Comparison of ENCODE assay signal across 16 cellular contexts in the genomic region with DNA sequence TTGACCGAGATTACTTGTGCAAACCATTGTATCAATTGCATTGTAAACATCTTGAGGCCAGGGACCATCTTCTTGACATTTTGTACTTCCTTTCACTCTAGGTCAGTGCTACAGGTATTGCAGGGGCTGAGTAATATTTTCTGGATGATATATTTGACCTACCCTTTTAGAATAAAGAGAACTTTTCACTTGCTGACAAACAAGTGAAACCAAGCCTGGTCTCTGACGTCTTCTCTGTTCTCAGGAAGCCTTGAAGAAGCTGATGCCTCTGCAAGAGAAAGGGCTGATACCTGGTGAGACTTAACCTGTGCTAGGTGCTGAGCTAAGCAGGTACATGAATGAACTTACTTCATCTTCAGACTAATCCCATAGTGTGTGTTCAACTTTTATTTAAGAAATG.
"Had no signal": no experiment of that assay in that cellular context is flagged by ENCODE, and none has a peak within 500 bp of the region (broad histone marks: within the 10 kb centered on the region; RNA-seq: fewer than 3 reads in every experiment).

No MANE protein-coding gene starts in this region.

- H3K4me3 Mint-ChIP-seq: activated CD8-positive, alpha-beta memory T cell treated with anti-CD3 and anti-CD28 coated beads, Interleukin-2, amount 10 ng/mL, durations not matched to agents 7 days and 5 days; nephron; stimulated activated memory B cell treated with anti-CD40 and anti-IgM and Interleukin-4, amounts not matched to agents 10 μg/mL and 1 μg/mL and 100 μg/mL, for 72 hours; type B pancreatic cell had no signal

- ATAC-seq: activated CD8-positive, alpha-beta memory T cell treated with anti-CD3 and anti-CD28 coated beads, Interleukin-2, amount 10 ng/mL, durations not matched to agents 7 days and 5 days; heart right ventricle; psoas muscle; right lobe of liver; stimulated activated memory B cell treated with anti-CD40 and anti-IgM and Interleukin-4, amounts not matched to agents 10 μg/mL and 1 μg/mL and 100 μg/mL, for 72 hours had no signal

- H3K27me3 Mint-ChIP-seq: activated CD8-positive, alpha-beta memory T cell treated with anti-CD3 and anti-CD28 coated beads, Interleukin-2, amount 10 ng/mL, durations not matched to agents 7 days and 5 days; stimulated activated memory B cell treated with anti-CD40 and anti-IgM and Interleukin-4, amounts not matched to agents 10 μg/mL and 1 μg/mL and 100 μg/mL, for 72 hours had no signal

- H3K9me3 Mint-ChIP-seq: nephron; stimulated activated memory B cell treated with anti-CD40 and anti-IgM and Interleukin-4, amounts not matched to agents 10 μg/mL and 1 μg/mL and 100 μg/mL, for 72 hours; type B pancreatic cell had no signal

- DNase-seq: activated CD4-positive, alpha-beta T cell treated with anti-CD3 and anti-CD28 coated beads for 48 hours; activated CD8-positive, alpha-beta memory T cell treated with anti-CD3 and anti-CD28 coated beads, Interleukin-2, amount 10 ng/mL, durations not matched to agents 7 days and 5 days; activated effector memory CD4-positive, alpha-beta T cell treated with Interleukin-2 at 50 U/mL for 16 hours; adrenal gland; caudate nucleus; effector CD8-positive, alpha-beta T cell; heart right ventricle; mammary epithelial cell; psoas muscle; right lobe of liver; SJCRH30; SW 1271; T1000 had no signal

- H3K36me3 Mint-ChIP-seq: stimulated activated memory B cell treated with anti-CD40 and anti-IgM and Interleukin-4, amounts not matched to agents 10 μg/mL and 1 μg/mL and 100 μg/mL, for 72 hours; type B pancreatic cell had no signal

- H3K4me1 Mint-ChIP-seq: stimulated activated memory B cell treated with anti-CD40 and anti-IgM and Interleukin-4, amounts not matched to agents 10 μg/mL and 1 μg/mL and 100 μg/mL, for 72 hours had no signal

- H3K27ac Mint-ChIP-seq: activated CD8-positive, alpha-beta memory T cell treated with anti-CD3 and anti-CD28 coated beads, Interleukin-2, amount 10 ng/mL, durations not matched to agents 7 days and 5 days; stimulated activated memory B cell treated with anti-CD40 and anti-IgM and Interleukin-4, amounts not matched to agents 10 μg/mL and 1 μg/mL and 100 μg/mL, for 72 hours; type B pancreatic cell had no signal
